ENCODE assay signal across 19 cellular contexts in genomic region chr2:166766220-166766619, GRCh38.
A peak's percentile ranks its signal among the peaks of the same experiment; 100 is the strongest.
DNase-seq lines count a peak whose midpoint lies in the region; ATAC-seq, FAIRE-seq and TF ChIP-seq lines count a peak whose summit lies in the region.
"Had no signal": no experiment of that assay in that cellular context is flagged by ENCODE, and none has a peak within 500 bp of the region (broad histone marks: within the 10 kb centered on the region; RNA-seq: fewer than 3 reads in every experiment).

No MANE protein-coding gene starts in this region.

- H3K27me3 Mint-ChIP-seq in GM23338 (ENCODE audit: insufficient read depth, low read depth, poor library complexity), result peaks cover 5% of the 10 kb centered on the region
- no peaks in the 10 kb centered on the region for H3K27me3 Mint-ChIP-seq in neural progenitor cell (ENCODE audit: insufficient read depth, low read depth)
- H3K27me3 Mint-ChIP-seq in endothelial cell (ENCODE audit: unreplicated experiment), result no peaks in the 10 kb centered on the region
- H3K27me3 Mint-ChIP-seq: CD4-positive, CD25-positive, alpha-beta regulatory T cell had no signal

- no peak overlapping the region for H2BK120ac ChIP-seq in H1 (replicated peaks; ENCODE audit: low read depth, low read length)

- H4K5ac ChIP-seq in H1 (ENCODE audit: insufficient read length, low read depth, low read length), result no peak overlapping the region

- peaks cover 12% of the 10 kb centered on the region; the same call in 1 of the 3 replicates for H3K36me3 Mint-ChIP-seq in GM23338 (ENCODE audit: low read depth)
- H3K36me3 Mint-ChIP-seq in neural progenitor cell, result no peaks in the 10 kb centered on the region
- no peaks in the 10 kb centered on the region for H3K36me3 Mint-ChIP-seq in endothelial cell (ENCODE audit: low read depth, unreplicated experiment)
- H3K36me3 Mint-ChIP-seq: CD4-positive, CD25-positive, alpha-beta regulatory T cell; CD8-positive, alpha-beta T cell had no signal

- H3K56ac ChIP-seq in H1 (replicated peaks; ENCODE audit: insufficient read length, low read depth, low read length), result no peak overlapping the region

- TF ChIP-seq CTCF in GM23338 (conservative IDR thresholded peaks at IDR 0.05; ENCODE audit: low read depth in 2 of 2) (no peak), LNCaP clone FGC (IDR thresholded peaks at IDR 0.05; ENCODE audit: control insufficient read depth, extremely low read depth, insufficient read depth) (no peak), H1 (IDR thresholded peaks at IDR 0.05; ENCODE audit: control extremely low read depth in 1 of 3, insufficient read depth in 1 of 3, low read depth in 1 of 3, low read length in 3 of 3) (no peak), neural progenitor cell (IDR thresholded peaks at IDR 0.05) (no peak), endothelial cell (IDR thresholded peaks at IDR 0.05; ENCODE audit: unreplicated experiment) (no peak)

- peak; percentile 55 for FAIRE-seq in H1 (lab: Jason Lieb, UNC)
- FAIRE-seq: GM12878 had no signal

- H3F3A ChIP-seq in GM23338 (replicated peaks; ENCODE audit: low read depth) (no peaks in the 10 kb centered on the region), neural progenitor cell (ENCODE audit: low read depth) (no peaks in the 10 kb centered on the region)

- H4K8ac ChIP-seq in H1 (ENCODE audit: extremely low read depth, insufficient read depth, low read length), result no peak overlapping the region; the same call in 1 of the 2 replicates

- POLR2A ChIA-PET in H1 (lab: Charles Lee; ENCODE audit: partially characterized antibody), result no interaction called here

- H3K4me2 ChIP-seq in GM23338 (peak overlapping the region; percentile 27; the same call in 1 of the 2 replicates), H1 (ENCODE audit: insufficient read depth in 1 of 2, low read depth in 2 of 2, low read length in 2 of 2) (no peak overlapping the region), neural progenitor cell (no peak overlapping the region)

- 0 out of 2 replicates have a peak overlapping the region, but pooled peaks have one; percentile 61 for H2BK12ac ChIP-seq in H1 (ENCODE audit: low read depth, low read length)

- H3K23ac ChIP-seq in H1 (ENCODE audit: insufficient read length), result no peak overlapping the region

- H3K4ac ChIP-seq in H1 (replicated peaks; ENCODE audit: insufficient read length, low read depth, low read length), result no peak overlapping the region

- 0 out of 2 replicates have a peak overlapping the region, but pooled peaks have one; percentile 1 for H2BK15ac ChIP-seq in H1 (ENCODE audit: low read length)

- peak overlapping the region; percentile 6 for H4K91ac ChIP-seq in H1 (replicated peaks; ENCODE audit: insufficient read length, low read length)

- no peaks in the 10 kb centered on the region for H3K79me1 ChIP-seq in H1 (ENCODE audit: low read depth, low read length)

- H3K4me1 Mint-ChIP-seq in GM23338 (peaks cover 24% of the 10 kb centered on the region), neural progenitor cell (peaks cover 4% of the 10 kb centered on the region), endothelial cell (ENCODE audit: unreplicated experiment) (no peaks in the 10 kb centered on the region)

- no peak overlapping the region for H3K4me3 ChIP-seq in GM23338
- H3K4me3 ChIP-seq in LNCaP clone FGC (ENCODE audit: low read depth, low read length), result no peak overlapping the region
- no peak overlapping the region for H3K4me3 ChIP-seq in H1 (ENCODE audit: extremely low read depth in 1 of 4, insufficient read depth in 2 of 4, low read depth in 3 of 4, low read length in 4 of 4)
- H3K4me3 ChIP-seq in neural progenitor cell, result no peak overlapping the region
- H3K4me3 ChIP-seq: GM12878, HAP-1 had no signal

- H4K20me1 ChIP-seq in GM23338 (replicated peaks; ENCODE audit: insufficient read depth) (no peaks in the 10 kb centered on the region), H1 (replicated peaks in 1 of 2; ENCODE audit: control insufficient read depth in 1 of 2, insufficient read depth in 2 of 2, low read length in 2 of 2) (no peaks in the 10 kb centered on the region), neural progenitor cell (ENCODE audit: low read depth) (no peaks in the 10 kb centered on the region)

- 78% methylated on average over 6 of the region's 6 CpGs; no CpG with 5 or more reads in 1 of the 2 experiments for WGBS in H1 (ENCODE audit: extremely low coverage in 1 of 2, insufficient coverage in 1 of 2, insufficient read length in 1 of 2, insufficient replicate concordance in 2 of 2, low coverage in 1 of 2, low lambda C conversion rate in 2 of 2, missing lambda C conversion rate in 1 of 2), 2 experiments

- H3K4me1 ChIP-seq in GM23338 (ENCODE audit: insufficient read depth) (peaks cover 28% of the 10 kb centered on the region), H1 (replicated peaks in 1 of 4; ENCODE audit: control insufficient read depth in 3 of 4, insufficient read depth in 4 of 4, low read length in 3 of 4) (peaks cover 0 to 16% (median 8%) of the 10 kb centered on the region in 4 experiments; a peak in 6 of 7 replicates), neural progenitor cell (peaks cover 6% of the 10 kb centered on the region)
- H3K4me1 ChIP-seq: Caco-2, HAP-1 had no signal

- no peak overlapping the region for H3K27ac ChIP-seq in GM23338 (ENCODE audit: low read depth)
- no peak overlapping the region for H3K27ac ChIP-seq in H1 (ENCODE audit: low read depth, low read length)
- H3K27ac ChIP-seq in neural progenitor cell, result no peak overlapping the region

- no peaks in the 10 kb centered on the region for H3K36me3 ChIP-seq in GM23338 (ENCODE audit: insufficient read depth)
- no peaks in the 10 kb centered on the region; a peak in 1 of 8 replicates for H3K36me3 ChIP-seq in H1 (ENCODE audit: control insufficient read depth in 2 of 4, insufficient read depth in 4 of 4, low read length in 3 of 4)
- H3K36me3 ChIP-seq in neural progenitor cell, result no peaks in the 10 kb centered on the region
- H3K36me3 ChIP-seq: HAP-1 had no signal

- no peaks in the 10 kb centered on the region for H3K79me2 ChIP-seq in GM23338 (replicated peaks; ENCODE audit: insufficient read depth)
- H3K79me2 ChIP-seq in H1 (ENCODE audit: control insufficient read depth in 1 of 2, insufficient read depth in 2 of 2, low read length in 2 of 2), result no peaks in the 10 kb centered on the region
- no peaks in the 10 kb centered on the region for H3K79me2 ChIP-seq in neural progenitor cell (ENCODE audit: low read depth)

- no peak overlapping the region for H2AK5ac ChIP-seq in H1 (ENCODE audit: low read depth, low read length)

- ATAC-seq in GM23338 (peak; percentile 43), GM19452 (IDR thresholded peaks at IDR 0.05; ENCODE audit: unreplicated experiment) (no peak)
- ATAC-seq: CD8-positive, alpha-beta T cell; GM12878 had no signal

- no peak for TF ChIP-seq EP300 in H1 (IDR thresholded peaks at IDR 0.05; ENCODE audit: borderline replicate concordance in 1 of 2, low read depth in 2 of 2, low read length in 2 of 2)

- no peak overlapping the region; the same call in 1 of the 2 replicates for H2BK5ac ChIP-seq in H1 (ENCODE audit: low read depth, low read length)

- H2BK20ac ChIP-seq in H1 (ENCODE audit: low read length), result no peak overlapping the region

- H3K18ac ChIP-seq in H1 (ENCODE audit: extremely low read depth, low read length), result no peak overlapping the region

- peaks cover 3 to 4% of the 10 kb centered on the region in 2 experiments; a peak in 1 of 4 replicates for H3K9me3 ChIP-seq in H1 (ENCODE audit: insufficient read depth in 2 of 2, low read depth in 1 of 2, low read length in 1 of 2)
- no peaks in the 10 kb centered on the region for H3K9me3 ChIP-seq in neural progenitor cell (ENCODE audit: low read depth)
- H3K9me3 ChIP-seq: Caco-2, HAP-1 had no signal

- no peaks in the 10 kb centered on the region; the same call in 1 of the 3 replicates for H3K9me3 Mint-ChIP-seq in GM23338
- no peaks in the 10 kb centered on the region for H3K9me3 Mint-ChIP-seq in neural progenitor cell
- H3K9me3 Mint-ChIP-seq in endothelial cell (ENCODE audit: unreplicated experiment), result no peaks in the 10 kb centered on the region
- H3K9me3 Mint-ChIP-seq: CD8-positive, alpha-beta T cell had no signal

- no peak overlapping the region for H3K4me3 Mint-ChIP-seq in GM23338
- no peak overlapping the region for H3K4me3 Mint-ChIP-seq in neural progenitor cell
- no peak overlapping the region for H3K4me3 Mint-ChIP-seq in endothelial cell (ENCODE audit: unreplicated experiment)
- H3K4me3 Mint-ChIP-seq: CD4-positive, CD25-positive, alpha-beta regulatory T cell; CD8-positive, alpha-beta T cell; HFFc6 had no signal

- no peaks in the 10 kb centered on the region for H3K9me2 ChIP-seq in GM23338 (ENCODE audit: insufficient read depth)

- H3K14ac ChIP-seq in H1 (ENCODE audit: insufficient read length), result no peak overlapping the region

- peak overlapping the region; percentile 14 for H2AFZ ChIP-seq in GM23338
- H2AFZ ChIP-seq in H1 (ENCODE audit: low read length), result peak overlapping the region; percentile 64; the same call in 1 of the 2 replicates
- peak overlapping the region; percentile 9 for H2AFZ ChIP-seq in neural progenitor cell (replicated peaks)

- H3K27me3 ChIP-seq in GM23338 (ENCODE audit: insufficient read depth) (no peaks in the 10 kb centered on the region), H1 (replicated peaks in 1 of 4; ENCODE audit: control insufficient read depth in 3 of 4, extremely low read depth in 1 of 4, insufficient read depth in 3 of 4, low read length in 3 of 4) (no peaks in the 10 kb centered on the region), neural progenitor cell (no peaks in the 10 kb centered on the region)

- CTCF ChIA-PET in H1 (lab: Charles Lee; ENCODE audit: partially characterized antibody), result no interaction called here

- no peak for TF ChIP-seq POLR2A in H1 (IDR thresholded peaks at IDR 0.05; ENCODE audit: control extremely low read depth in 1 of 2, low read depth in 2 of 2, low read length in 2 of 2)

- TF ChIP-seq RAD21 in H1 (IDR thresholded peaks at IDR 0.05 in 1 of 2, conservative IDR thresholded peaks at IDR 0.05 in 1 of 2; ENCODE audit: low read depth in 2 of 2, low read length in 2 of 2), result no peak

- H3K9ac ChIP-seq in H1 (replicated peaks in 1 of 4; ENCODE audit: extremely low read depth in 1 of 4, low read depth in 3 of 4, low read length in 3 of 4) (no peak overlapping the region), neural progenitor cell (no peak overlapping the region)

- H3K27ac Mint-ChIP-seq in GM23338, result no peak overlapping the region
- no peak overlapping the region for H3K27ac Mint-ChIP-seq in neural progenitor cell
- H3K27ac Mint-ChIP-seq in endothelial cell (ENCODE audit: unreplicated experiment), result no peak overlapping the region
- H3K27ac Mint-ChIP-seq: CD8-positive, alpha-beta T cell; HFFc6 had no signal

- no peaks in the 10 kb centered on the region for H3K23me2 ChIP-seq in H1 (ENCODE audit: low read depth, low read length)

- DNase-seq in GM23338 (ENCODE audit: low spot score) (peak; percentile 37), LNCaP clone FGC (ENCODE audit: low read depth) (peak; percentile 32), H1 (ENCODE audit: low read depth in 1 of 2, low spot score in 2 of 2) (no peak), neural progenitor cell (ENCODE audit: low spot score) (no peak), DMS 273 (lab: John Stamatoyannopoulos, UW; ENCODE audit: unreplicated experiment) (no peak), NCI-H82 (lab: John Stamatoyannopoulos, UW) (no peak), endothelial cell (ENCODE audit: low spot score) (no peak)
- DNase-seq: C1 segment of cervical spinal cord; Caco-2; CD4-positive, CD25-positive, alpha-beta regulatory T cell; CD8-positive, alpha-beta T cell; DMS 273 treated with DMSO at 0.1 percent for 48 hours; DMS79; EL; GDM1; HFFc6 had no signal

TF ChIP-seq in H1, 55 proteins besides CTCF, POLR2A, EP300 and RAD21 (continues in another document):
- no peak for TF ChIP-seq SIRT6 (IDR thresholded peaks at IDR 0.05; ENCODE audit: low read length)

Comparison
In these comparisons a context has a peak if more than half of its experiments do, and no peak if none do; other contexts are left out.
1. DNase-seq: peak in GM23338 (single experiment) and LNCaP clone FGC (single experiment); none in H1 (0 of 2), neural progenitor cell (single experiment), DMS 273 (single experiment), NCI-H82 (single experiment) and endothelial cell (single experiment).
2. H2AFZ ChIP-seq: peak in every context shown above with its lines; median percentile 64 in H1; 14 in GM23338; 9 in neural progenitor cell.